ENCODE assay signal across 26 cellular contexts in genomic region chr11:882593-882992, GRCh38.
"Had no signal": no experiment of that assay in that cellular context is flagged by ENCODE, and none has a peak within 500 bp of the region (broad histone marks: within the 10 kb centered on the region; RNA-seq: fewer than 3 reads in every experiment).

No MANE protein-coding gene starts in this region.

- H3K4me3 ChIP-seq: cardiac muscle cell, colonic mucosa, prostate gland, skin epidermis, suprapubic skin had no signal

- H3K9me3 ChIP-seq: colonic mucosa, prostate gland, SK-N-SH, suprapubic skin had no signal

- H3K4me3 Mint-ChIP-seq: activated CD4-positive, alpha-beta memory T cell treated with anti-CD3 and anti-CD28 coated beads for 36 hours; activated CD8-positive, alpha-beta memory T cell treated with anti-CD3 and anti-CD28 coated beads, Interleukin-2, amount 10 ng/mL, durations not matched to agents 7 days and 5 days; activated naive CD8-positive, alpha-beta T cell treated with anti-CD3 and anti-CD28 coated beads for 36 hours; nephron had no signal

- H3K9me3 Mint-ChIP-seq: activated CD4-positive, alpha-beta memory T cell treated with anti-CD3 and anti-CD28 coated beads for 36 hours; activated naive CD8-positive, alpha-beta T cell treated with anti-CD3 and anti-CD28 coated beads for 36 hours; nephron had no signal

- H3K4me1 Mint-ChIP-seq: activated CD8-positive, alpha-beta memory T cell treated with anti-CD3 and anti-CD28 coated beads, Interleukin-2, amount 10 ng/mL, durations not matched to agents 7 days and 5 days; activated naive CD8-positive, alpha-beta T cell treated with anti-CD3 and anti-CD28 coated beads for 36 hours; nephron had no signal

- H3K27me3 ChIP-seq: cardiac muscle cell, colonic mucosa, suprapubic skin had no signal

- H3K27ac ChIP-seq: cardiac muscle cell, colonic mucosa, prostate gland, skin epidermis, suprapubic skin had no signal

- H3K27ac Mint-ChIP-seq: activated CD4-positive, alpha-beta memory T cell treated with anti-CD3 and anti-CD28 coated beads for 36 hours; activated CD8-positive, alpha-beta memory T cell treated with anti-CD3 and anti-CD28 coated beads, Interleukin-2, amount 10 ng/mL, durations not matched to agents 7 days and 5 days; nephron had no signal

- H3K4me1 ChIP-seq: colonic mucosa, prostate gland, suprapubic skin had no signal

- DNase-seq: activated CD4-positive, alpha-beta memory T cell treated with anti-CD3 and anti-CD28 coated beads for 36 hours; activated CD4-positive, alpha-beta T cell treated with anti-CD3 and anti-CD28 coated beads for 1 hour; activated CD8-positive, alpha-beta memory T cell treated with anti-CD3 and anti-CD28 coated beads, Interleukin-2, amount 10 ng/mL, durations not matched to agents 7 days and 5 days; activated effector memory CD4-positive, alpha-beta T cell treated with Interleukin-2 at 50 U/mL for 16 hours; activated naive CD8-positive, alpha-beta T cell treated with anti-CD3 and anti-CD28 coated beads for 36 hours; activated T-cell treated with anti-CD3 and anti-CD28 coated beads, Interleukin-2, amount 50 U/mL, for 1 hour; aorta; colonic mucosa; head of caudate nucleus; kidney glomerular epithelial cell; left ventricle myocardium superior; mesendoderm; nucleus accumbens; right cardiac atrium; SK-N-SH; stimulated activated CD4-positive, alpha-beta T cell treated with anti-CD3 and anti-CD28 coated beads, Interleukin-15, amount 100 ng/mL, for 24 hours; stimulated activated CD4-positive, alpha-beta T cell treated with anti-CD3 and anti-CD28 coated beads, Interleukin-4, amount 100 ng/mL, for 24 hours; stimulated activated naive CD4-positive, alpha-beta T cell treated with Interleukin-2 at 50 U/mL for 16 hours; T-helper 1 cell; T1000; trophoblast cell had no signal

- H3K27me3 Mint-ChIP-seq: activated CD4-positive, alpha-beta memory T cell treated with anti-CD3 and anti-CD28 coated beads for 36 hours; activated CD8-positive, alpha-beta memory T cell treated with anti-CD3 and anti-CD28 coated beads, Interleukin-2, amount 10 ng/mL, durations not matched to agents 7 days and 5 days; activated naive CD8-positive, alpha-beta T cell treated with anti-CD3 and anti-CD28 coated beads for 36 hours had no signal

- ATAC-seq: activated CD8-positive, alpha-beta memory T cell treated with anti-CD3 and anti-CD28 coated beads, Interleukin-2, amount 10 ng/mL, durations not matched to agents 7 days and 5 days; left ventricle myocardium superior had no signal

- H3K36me3 ChIP-seq: colonic mucosa, prostate gland had no signal
